In the genomic region with DNA sequence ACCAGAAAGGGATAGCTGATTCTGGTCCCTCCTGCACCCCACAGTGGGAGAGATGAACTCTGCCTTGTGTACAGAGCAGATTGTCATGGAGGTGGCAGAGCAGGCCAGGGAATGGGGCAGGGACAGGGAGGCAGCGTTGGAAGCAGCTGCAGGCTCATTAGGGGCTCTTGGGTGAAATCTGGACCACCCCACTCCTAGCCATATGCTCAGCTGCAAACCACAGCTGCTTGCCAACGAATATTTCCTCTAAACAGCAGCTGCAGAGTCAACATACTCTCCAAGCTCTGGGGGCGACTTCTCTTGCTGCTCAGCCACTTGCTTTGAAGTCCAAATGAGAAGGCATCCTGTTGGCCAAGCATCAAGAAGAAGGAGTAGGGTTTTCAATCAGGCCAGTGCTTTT, we compare ENCODE assay signal across 16 cellular contexts.
"Had no signal": no experiment of that assay in that cellular context is flagged by ENCODE, and none has a peak within 500 bp of the region (broad histone marks: within the 10 kb centered on the region; RNA-seq: fewer than 3 reads in every experiment).

No MANE protein-coding gene starts in this region.

- H3K9me3 ChIP-seq: breast epithelium, gastrocnemius medialis, heart left ventricle, thyroid gland had no signal

- H3K4me3 ChIP-seq: adrenal gland, breast epithelium, gastrocnemius medialis, heart left ventricle, thyroid gland had no signal

- DNase-seq: activated CD4-positive, alpha-beta T cell treated with anti-CD3 and anti-CD28 coated beads for 36 hours; activated CD4-positive, alpha-beta T cell treated with anti-CD3 and anti-CD28 coated beads, Interleukin-2, amount 50 U/mL, for 48 hours; activated gamma-delta T cell; adrenal gland; cortex of kidney; gastrocnemius medialis; heart left ventricle; kidney; left ventricle myocardium superior; nephron progenitor cell; occipital lobe; posterior cingulate gyrus; stimulated activated CD8-positive, alpha-beta memory T cell treated with anti-CD3 and anti-CD28 coated beads, Interleukin-4, amount 100 ng/mL, for 48 hours; stimulated activated naive CD4-positive, alpha-beta T cell treated with Interleukin-2 at 50 U/mL for 16 hours; thyroid gland had no signal

- H3K4me1 ChIP-seq: adrenal gland, breast epithelium, gastrocnemius medialis, heart left ventricle, thyroid gland had no signal

- H3K27me3 ChIP-seq: adrenal gland, breast epithelium, gastrocnemius medialis, heart left ventricle, thyroid gland had no signal

- H3K36me3 ChIP-seq: adrenal gland, breast epithelium, gastrocnemius medialis, heart left ventricle, thyroid gland had no signal
